Comparison of ENCODE assay signal across 10 cellular contexts in genomic region chr15:77508541-77509505, GRCh38.
DNase-seq lines count a peak whose midpoint lies in the region; ATAC-seq lines count a peak whose summit lies in the region.
"Had no signal": no experiment of that assay in that cellular context is flagged by ENCODE, and none has a peak within 500 bp of the region (broad histone marks: within the 10 kb centered on the region; RNA-seq: fewer than 3 reads in every experiment).

No MANE protein-coding gene starts in this region.

- H3K9me3 Mint-ChIP-seq in stimulated activated naive CD8-positive, alpha-beta T cell treated with anti-CD3 and anti-CD28 coated beads, Interleukin-15, Interleukin-2, amounts not matched to agents 100 ng/mL and 50 ng/mL, for 24 hours = no peaks in the 10 kb centered on the region

- no peak for ATAC-seq in stimulated activated naive CD8-positive, alpha-beta T cell treated with anti-CD3 and anti-CD28 coated beads, Interleukin-15, Interleukin-2, amounts not matched to agents 100 U/mL and 50 U/mL, for 24 hours
- no peak for ATAC-seq in aorta (ENCODE audit: low FRiP score)
- ATAC-seq in GM18873 (IDR thresholded peaks at IDR 0.05; ENCODE audit: low FRiP score, unreplicated experiment) = no peak
- ATAC-seq: activated CD8-positive, alpha-beta memory T cell treated with anti-CD3 and anti-CD28 coated beads, Interleukin-2, amount 10 ng/mL, durations not matched to agents 7 days and 5 days had no signal

- peaks cover 18% of the 10 kb centered on the region for H3K4me1 Mint-ChIP-seq in stimulated activated naive CD8-positive, alpha-beta T cell treated with anti-CD3 and anti-CD28 coated beads, Interleukin-15, Interleukin-2, amounts not matched to agents 100 ng/mL and 50 ng/mL, for 24 hours (ENCODE audit: low read depth)

- H3K36me3 Mint-ChIP-seq in stimulated activated naive CD8-positive, alpha-beta T cell treated with anti-CD3 and anti-CD28 coated beads, Interleukin-15, Interleukin-2, amounts not matched to agents 100 ng/mL and 50 ng/mL, for 24 hours (ENCODE audit: low read depth) = no peaks in the 10 kb centered on the region
- H3K36me3 Mint-ChIP-seq: activated CD8-positive, alpha-beta memory T cell treated with anti-CD3 and anti-CD28 coated beads, Interleukin-2, amount 10 ng/mL, durations not matched to agents 7 days and 5 days had no signal

- no peaks in the 10 kb centered on the region for H3K9me3 ChIP-seq in aorta (ENCODE audit: control insufficient read depth, low read length)

- H3K4me3 ChIP-seq in aorta (ENCODE audit: low read length in 2 of 2) = no peak overlapping the region

- peaks cover 0 to 3% of the 10 kb centered on the region in 2 donors for H3K4me1 ChIP-seq in aorta (ENCODE audit: control insufficient read depth in 1 of 2, insufficient read depth in 2 of 2, low read length in 2 of 2)

- no peaks in the 10 kb centered on the region for H3K27me3 ChIP-seq in aorta (ENCODE audit: control insufficient read depth in 1 of 2, insufficient read depth in 2 of 2, low read length in 1 of 2)

- H3K27ac ChIP-seq in epithelial cell of prostate (peak overlapping the region; percentile 77), aorta (ENCODE audit: low read depth in 1 of 2, low read length in 2 of 2) (peak overlapping the region in 1 of 2 donors; percentile 2)

- no peak for DNase-seq in stimulated activated naive CD8-positive, alpha-beta T cell treated with anti-CD3 and anti-CD28 coated beads, Interleukin-15, Interleukin-2, amounts not matched to agents 100 U/mL and 50 U/mL, for 24 hours
- DNase-seq in epithelial cell of prostate (ENCODE audit: low read depth, low spot score) (no peak), myocyte (ENCODE audit: low read depth) (peak; percentile 44), aorta (peak; percentile 81 to 86), NCI-H187 (lab: John Stamatoyannopoulos, UW) (no peak), A172 (ENCODE audit: low spot score) (no peak)
- DNase-seq: activated CD8-positive, alpha-beta memory T cell treated with anti-CD3 and anti-CD28 coated beads, Interleukin-2, amount 10 ng/mL, durations not matched to agents 7 days and 5 days; effector memory CD4-positive, alpha-beta T cell had no signal

- no peaks in the 10 kb centered on the region for H3K27me3 Mint-ChIP-seq in stimulated activated naive CD8-positive, alpha-beta T cell treated with anti-CD3 and anti-CD28 coated beads, Interleukin-15, Interleukin-2, amounts not matched to agents 100 ng/mL and 50 ng/mL, for 24 hours
- H3K27me3 Mint-ChIP-seq: activated CD8-positive, alpha-beta memory T cell treated with anti-CD3 and anti-CD28 coated beads, Interleukin-2, amount 10 ng/mL, durations not matched to agents 7 days and 5 days had no signal

- H3K4me3 Mint-ChIP-seq in stimulated activated naive CD8-positive, alpha-beta T cell treated with anti-CD3 and anti-CD28 coated beads, Interleukin-15, Interleukin-2, amounts not matched to agents 100 ng/mL and 50 ng/mL, for 24 hours = no peak overlapping the region
- H3K4me3 Mint-ChIP-seq: activated CD8-positive, alpha-beta memory T cell treated with anti-CD3 and anti-CD28 coated beads, Interleukin-2, amount 10 ng/mL, durations not matched to agents 7 days and 5 days had no signal

- H3K36me3 ChIP-seq in aorta (ENCODE audit: control insufficient read depth in 1 of 2, insufficient read depth in 2 of 2, low read length in 1 of 2) = no peaks in the 10 kb centered on the region

- WGBS in aorta, 2 donors = 57 to 58% methylated on average over 8 of the region's 8 CpGs

- H3K27ac Mint-ChIP-seq in stimulated activated naive CD8-positive, alpha-beta T cell treated with anti-CD3 and anti-CD28 coated beads, Interleukin-15, Interleukin-2, amounts not matched to agents 100 ng/mL and 50 ng/mL, for 24 hours = peak overlapping the region; percentile 33
- H3K27ac Mint-ChIP-seq: activated CD8-positive, alpha-beta memory T cell treated with anti-CD3 and anti-CD28 coated beads, Interleukin-2, amount 10 ng/mL, durations not matched to agents 7 days and 5 days had no signal

- intact Hi-C loops in aorta (cut with DNase I) = no loop called here

Comparison
In these comparisons a context has a peak if more than half of its experiments do, and no peak if none do; other contexts are left out.
1. DNase-seq: peak in myocyte (single experiment) and aorta (2 of 2); none in stimulated activated naive CD8-positive, alpha-beta T cell treated with anti-CD3 and anti-CD28 coated beads, Interleukin-15, Interleukin-2, amounts not matched to agents 100 U/mL and 50 U/mL, for 24 hours (single experiment), epithelial cell of prostate (single experiment), NCI-H187 (0 of 2) and A172 (single experiment).